In genomic region chr16:89074803-89075202, GRCh38 we compare ENCODE assay signal across 8 cellular contexts. TPM values are rescaled to one million over a fixed set of nuclear protein-coding genes. Genes with fewer than 3 reads are reported as not detected.
A peak's percentile ranks its signal among the peaks of the same experiment; 100 is the strongest.
DNase-seq lines count a peak whose midpoint lies in the region; ATAC-seq, FAIRE-seq and TF ChIP-seq lines count a peak whose summit lies in the region.
"Not testable (repeated sequence)": the region's sequence is repeated elsewhere in the genome, so short reads cannot be mapped to it uniquely, and the experiment has no call there.

No MANE protein-coding gene starts in this region.

- H2BK12ac ChIP-seq in neuronal stem cell (ENCODE audit: low read length) = peak overlapping the region; percentile 58

- not testable (repeated sequence) for H3K9ac ChIP-seq in mesendoderm (ENCODE audit: low read length); neuronal stem cell (ENCODE audit: low read depth, low read length, poor library complexity)

- not testable (repeated sequence) for H2AFZ ChIP-seq in neuronal stem cell (ENCODE audit: low read length)

- H3K27me3 Mint-ChIP-seq in CD4-positive, alpha-beta T cell = not testable (repeated sequence)

- POLR2A ChIA-PET in CD4-positive, alpha-beta T cell (lab: Charles Lee) = not testable (repeated sequence)

- H3K4me3 ChIP-seq in bronchial epithelial cell (ENCODE audit: low read depth, low read length); mesendoderm (ENCODE audit: low read length): not testable (repeated sequence)
- H3K4me3 ChIP-seq in neuronal stem cell (ENCODE audit: low read length in 2 of 2) = peak overlapping the region in 1 of 2 donors; percentile 63

- H3K18ac ChIP-seq in mesendoderm (ENCODE audit: low read length); neuronal stem cell (ENCODE audit: low read length): not testable (repeated sequence)

- H2BK120ac ChIP-seq in mesendoderm (ENCODE audit: low read depth, low read length); neuronal stem cell (ENCODE audit: low read depth, low read length): not testable (repeated sequence)

- H2BK5ac ChIP-seq in mesendoderm (ENCODE audit: low read length); neuronal stem cell (ENCODE audit: low read length): not testable (repeated sequence)

- H3K4me2 ChIP-seq in mesendoderm (ENCODE audit: low read length); neuronal stem cell (ENCODE audit: insufficient read depth, low read length, poor library complexity, severe bottlenecking): not testable (repeated sequence)

- H3K79me1 ChIP-seq in mesendoderm (ENCODE audit: low read length); neuronal stem cell (ENCODE audit: low read depth, low read length): not testable (repeated sequence)

- not testable (repeated sequence) for H3K56ac ChIP-seq in mesendoderm (ENCODE audit: low read length)

- H3K4me3 Mint-ChIP-seq in CD4-positive, alpha-beta T cell = not testable (repeated sequence)

- not testable (repeated sequence) for H3K79me2 ChIP-seq in mesendoderm (ENCODE audit: control insufficient read depth, insufficient read depth, low read length)

- not testable (repeated sequence) for H4K5ac ChIP-seq in mesendoderm (ENCODE audit: low read length)

- not testable (repeated sequence) for ATAC-seq in CD4-positive, alpha-beta T cell (ENCODE audit: poor library complexity)

- not testable (repeated sequence) for H3K4me1 ChIP-seq in mesendoderm (ENCODE audit: control insufficient read depth, low read depth, low read length); neuronal stem cell (ENCODE audit: control insufficient read depth in 2 of 2, insufficient read depth in 1 of 2, low read depth in 1 of 2, low read length in 2 of 2)

- FAIRE-seq in HTR-8/SVneo (lab: Jason Lieb, UNC) (peak; percentile 90), bronchial epithelial cell (lab: Jason Lieb, UNC) (peak; percentile 98), urothelium cell line (lab: Jason Lieb, UNC) (peak; percentile 95)

- H3K4ac ChIP-seq in mesendoderm (ENCODE audit: low read depth, low read length); neuronal stem cell (ENCODE audit: low read length): not testable (repeated sequence)

- H3K9me3 Mint-ChIP-seq in CD4-positive, alpha-beta T cell = not testable (repeated sequence)

- H3K27ac Mint-ChIP-seq in CD4-positive, alpha-beta T cell = not testable (repeated sequence)

- H3K9me3 ChIP-seq in CD4-positive, alpha-beta T cell (ENCODE audit: control insufficient read depth, low read length) = not testable (repeated sequence)
- H3K9me3 ChIP-seq in neuronal stem cell (replicated peaks in 1 of 2; ENCODE audit: control insufficient read depth in 2 of 2, insufficient read depth in 1 of 2, low read depth in 1 of 2, low read length in 2 of 2) = peaks cover 4 to 27% of the 10 kb centered on the region in 2 donors

- H3K27ac ChIP-seq in CD4-positive, alpha-beta T cell (ENCODE audit: low read depth, low read length) = peak overlapping the region; percentile 1
- not testable (repeated sequence) for H3K27ac ChIP-seq in mesendoderm (ENCODE audit: low read depth, low read length); neuronal stem cell (replicated peaks; ENCODE audit: low read length)

- H2AK5ac ChIP-seq in mesendoderm (ENCODE audit: low read length) = not testable (repeated sequence)
- peak overlapping the region; percentile 66 for H2AK5ac ChIP-seq in neuronal stem cell (ENCODE audit: low read depth, low read length)

- not testable (repeated sequence) for H3K36me3 Mint-ChIP-seq in CD4-positive, alpha-beta T cell (ENCODE audit: low read depth)

- H3K23ac ChIP-seq in mesendoderm (ENCODE audit: low read length) = not testable (repeated sequence)
- peak overlapping the region; percentile 37 for H3K23ac ChIP-seq in neuronal stem cell (ENCODE audit: low read depth, low read length, poor library complexity)

- not testable (repeated sequence) for DNase-seq in CD4-positive, alpha-beta T cell; HTR-8/SVneo (ENCODE audit: insufficient read length, low spot score); bronchial epithelial cell (ENCODE audit: low read depth); neuronal stem cell (ENCODE audit: low spot score); urothelium cell line (ENCODE audit: low spot score)
- DNase-seq in T1000 (lab: John Stamatoyannopoulos, UW) = peak; percentile 11
- peak; percentile 26 to 54 for DNase-seq in erythroblast (lab: John Stamatoyannopoulos, UW)
- peak; percentile 5 for DNase-seq in mesendoderm

- H2BK15ac ChIP-seq in mesendoderm (replicated peaks; ENCODE audit: low read depth) = not testable (repeated sequence)
- H2BK15ac ChIP-seq in neuronal stem cell (ENCODE audit: low read length) = peak overlapping the region; percentile 54

- peak overlapping the region; percentile 25 for H3K14ac ChIP-seq in neuronal stem cell (ENCODE audit: low read length)

- TF ChIP-seq POLR2A in erythroblast (IDR thresholded peaks at IDR 0.05; ENCODE audit: low read length) = not testable (repeated sequence)

- H4K91ac ChIP-seq in neuronal stem cell (ENCODE audit: low read depth, low read length, poor library complexity) = not testable (repeated sequence)

- H3K36me3 ChIP-seq in bronchial epithelial cell (ENCODE audit: control insufficient read depth, insufficient read depth, low read length); mesendoderm (ENCODE audit: control insufficient read depth, insufficient read depth, low read length); neuronal stem cell (replicated peaks in 1 of 2; ENCODE audit: control insufficient read depth in 2 of 2, insufficient read depth in 2 of 2, low read length in 2 of 2): not testable (repeated sequence)

- not testable (repeated sequence) for H3K4me1 Mint-ChIP-seq in CD4-positive, alpha-beta T cell (ENCODE audit: low read depth)

- H4K8ac ChIP-seq in mesendoderm (ENCODE audit: low read depth, low read length); neuronal stem cell (ENCODE audit: low read depth, low read length): not testable (repeated sequence)

- not testable (repeated sequence) for TF ChIP-seq CTCF in CD4-positive, alpha-beta T cell (IDR thresholded peaks at IDR 0.05); bronchial epithelial cell (IDR thresholded peaks at IDR 0.05; ENCODE audit: insufficient read depth, low read length, severe bottlenecking)

- H3K27me3 ChIP-seq in CD4-positive, alpha-beta T cell (ENCODE audit: control insufficient read depth, insufficient read depth, low read length); bronchial epithelial cell (ENCODE audit: control insufficient read depth, insufficient read depth, low read length); mesendoderm (ENCODE audit: insufficient read depth, low read length, poor library complexity); neuronal stem cell (ENCODE audit: control insufficient read depth in 3 of 3, insufficient read depth in 3 of 3, low read depth in 1 of 3, low read length in 3 of 3): not testable (repeated sequence)

- CTCF ChIA-PET in CD4-positive, alpha-beta T cell (lab: Charles Lee) = not testable (repeated sequence)

- intact Hi-C loops in CD4-positive, alpha-beta T cell (cut with DNase I, micrococcal nuclease) = loop anchor here in 1 of 2 experiments (5.0 kb wide), 1 partner anchor 82 kb away; no protein-coding TSS in a partner anchor

- no CpG with 5 or more reads among the region's 19 CpGs for WGBS in mesendoderm (ENCODE audit: extremely low coverage, insufficient coverage, low lambda C conversion rate)
- no CpG with 5 or more reads among the region's 19 CpGs for WGBS in neuronal stem cell (ENCODE audit: extremely low coverage in 2 of 2, insufficient read length in 2 of 2, insufficient replicate concordance in 1 of 2), 2 donors

RNA-seq across cellular contexts. Expression of gene ACSF3, which starts 18.8 kb away (rescaled TPM):
- total RNA-seq in CD4-positive, alpha-beta T cell = 10 to 100 TPM; 44.7 to 49.5 TPM
- 25.8 and 32.8 TPM in 2 replicates for total RNA-seq in bronchial epithelial cell
- 7.0 TPM for polyA plus RNA-seq in mesendoderm (2013, experiment 1 of 2)
- 7.1 TPM for polyA plus RNA-seq in mesendoderm (2013, experiment 2 of 2)
- polyA plus RNA-seq in neuronal stem cell (2013, experiment 1 of 2) = 8.9 TPM
- polyA plus RNA-seq in neuronal stem cell (2013, experiment 2 of 2) = 9.7 TPM
